28 cellular contexts compared by ENCODE assay signal in the genomic region with DNA sequence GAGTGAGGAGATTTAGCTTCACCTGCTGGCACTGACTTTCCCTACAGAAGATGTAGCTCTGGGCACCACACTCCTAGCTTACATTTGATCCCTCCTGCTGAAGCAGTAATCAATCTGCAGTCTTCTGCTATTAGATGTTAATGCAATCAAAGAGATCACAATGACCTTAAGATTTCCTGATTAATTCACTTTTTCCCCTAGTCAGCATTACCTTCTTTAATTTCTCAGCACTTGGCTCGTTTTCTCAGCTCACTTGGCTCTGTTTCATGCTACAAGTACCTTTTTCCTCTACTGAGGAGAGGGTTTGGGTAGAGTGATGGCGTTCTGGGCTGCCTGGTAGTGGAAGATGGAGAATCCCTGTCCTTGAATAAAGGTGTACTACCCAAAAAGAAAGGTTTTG.
"Had no signal": no experiment of that assay in that cellular context is flagged by ENCODE, and none has a peak within 500 bp of the region (broad histone marks: within the 10 kb centered on the region; RNA-seq: fewer than 3 reads in every experiment).

No MANE protein-coding gene starts in this region.

- ATAC-seq: natural killer cell; psoas muscle; right cardiac atrium; sciatic nerve; stimulated activated memory B cell treated with anti-CD40 and anti-IgM and Interleukin-4, amounts not matched to agents 10 μg/mL and 1 μg/mL and 100 μg/mL, for 72 hours; stimulated activated naive CD8-positive, alpha-beta T cell treated with anti-CD3 and anti-CD28 coated beads, Interleukin-15, amount 100 ng/mL, for 72 hours; stimulated activated naive CD8-positive, alpha-beta T cell treated with anti-CD3 and anti-CD28 coated beads, Interleukin-15, Interleukin-2, amounts not matched to agents 100 U/mL and 50 U/mL, for 24 hours; upper lobe of right lung had no signal

- H3K36me3 ChIP-seq: neural progenitor cell, ovary, spleen, suprapubic skin, tibial artery, transverse colon, upper lobe of right lung, uterus had no signal

- H3K4me3 ChIP-seq: neural progenitor cell, ovary, psoas muscle, skin epidermis, smooth muscle cell, spleen, suprapubic skin, testis, tibial artery, transverse colon, upper lobe of right lung, uterus had no signal

- H3K27ac ChIP-seq: neural progenitor cell, ovary, parathyroid adenoma, psoas muscle, skin epidermis, spleen, suprapubic skin, testis, tibial artery, transverse colon, upper lobe of right lung, uterus had no signal

- H3K9me3 ChIP-seq: ovary, psoas muscle, spleen, suprapubic skin, testis, tibial artery, transverse colon, upper lobe of right lung, uterus had no signal

- H2AFZ ChIP-seq: neural progenitor cell, parathyroid adenoma had no signal

- H3K4me2 ChIP-seq: neural progenitor cell, smooth muscle cell had no signal

- H3K9ac ChIP-seq: neural progenitor cell, parathyroid adenoma had no signal

- DNase-seq: natural killer cell; occipital lobe; ovary; posterior cingulate gyrus; psoas muscle; right cardiac atrium; spleen; stimulated activated CD4-positive, alpha-beta T cell treated with anti-CD3 and anti-CD28 coated beads, Interleukin-12 subunit alpha, Interleukin-12 subunit beta, amount 100 ng/mL, for 4 hours; stimulated activated CD4-positive, alpha-beta T cell treated with anti-CD3 and anti-CD28 coated beads, Interleukin-1b, Interleukin-23, amount 100 ng/mL, for 48 hours; stimulated activated CD4-positive, alpha-beta T cell treated with anti-CD3 and anti-CD28 coated beads, Interleukin-4, amount 100 ng/mL, for 1 hour; stimulated activated CD4-positive, alpha-beta T cell treated with anti-CD3 and anti-CD28 coated beads, Interleukin-4, amount 100 ng/mL, for 4 hours; stimulated activated CD8-positive, alpha-beta memory T cell treated with anti-CD3 and anti-CD28 coated beads, Interleukin-4, amount 100 ng/mL, for 48 hours; stimulated activated naive CD4-positive, alpha-beta T cell; stimulated activated naive CD8-positive, alpha-beta T cell treated with anti-CD3 and anti-CD28 coated beads, Interleukin-15, amount 100 ng/mL, for 72 hours; stimulated activated naive CD8-positive, alpha-beta T cell treated with anti-CD3 and anti-CD28 coated beads, Interleukin-15, Interleukin-2, amounts not matched to agents 100 U/mL and 50 U/mL, for 24 hours; substantia nigra; testis; tibial artery; transverse colon; upper lobe of right lung; uterus had no signal

- H3K4me1 ChIP-seq: parathyroid adenoma, psoas muscle, spleen, suprapubic skin, testis, tibial artery, transverse colon, upper lobe of right lung, uterus had no signal

- H3K27me3 ChIP-seq: neural progenitor cell, ovary, suprapubic skin, testis, tibial artery, transverse colon, upper lobe of right lung had no signal

- H3K79me2 ChIP-seq: parathyroid adenoma had no signal
